Comparison of ENCODE assay signal across 8 cellular contexts in the genomic region with DNA sequence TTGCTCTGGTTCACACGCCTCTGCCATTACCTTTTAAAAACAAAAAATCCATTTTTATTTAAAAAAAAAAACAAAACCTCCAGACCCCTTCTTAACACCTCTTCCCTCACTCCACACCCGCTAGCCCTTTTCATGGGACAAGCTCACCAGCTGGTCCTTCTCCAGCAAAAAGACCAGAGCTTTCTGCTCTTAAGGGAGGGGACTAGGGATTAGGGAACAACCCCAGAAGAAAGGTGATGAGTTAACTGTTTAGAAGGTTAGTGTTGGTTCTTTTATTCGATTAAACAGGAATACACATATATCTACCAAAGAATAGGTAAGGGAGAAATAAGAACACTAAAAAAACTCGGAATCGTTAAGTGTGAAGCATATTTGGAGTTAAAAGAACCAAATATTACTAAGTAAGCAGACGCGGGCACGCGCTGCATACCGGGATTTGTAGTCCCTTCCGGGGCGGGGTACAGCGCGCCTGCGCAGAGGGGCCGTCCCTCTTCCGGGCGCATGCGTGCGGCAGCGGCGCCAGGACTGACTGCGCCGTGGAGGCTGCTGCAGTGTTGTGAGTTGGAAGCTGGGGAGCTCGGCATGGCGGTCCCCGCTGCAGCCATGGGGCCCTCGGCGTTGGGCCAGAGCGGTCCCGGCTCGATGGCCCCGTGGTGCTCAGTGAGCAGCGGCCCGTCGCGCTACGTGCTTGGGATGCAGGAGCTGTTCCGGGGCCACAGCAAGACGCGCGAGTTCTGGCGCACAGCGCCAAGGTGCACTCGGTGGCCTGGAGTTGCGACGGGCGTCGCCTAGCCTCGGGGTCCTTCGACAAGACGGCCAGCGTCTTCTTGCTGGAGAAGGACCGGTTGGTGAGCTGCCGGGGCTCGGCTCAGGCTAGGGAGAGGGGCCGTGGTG.
DNase-seq lines count a peak whose midpoint lies in the region; ATAC-seq and TF ChIP-seq lines count a peak whose summit lies in the region.
"Not testable (repeated sequence)": the region's sequence is repeated elsewhere in the genome, so short reads cannot be mapped to it uniquely, and the experiment has no call there.

No MANE protein-coding gene starts in this region.

- not testable (repeated sequence) for H4K91ac ChIP-seq in IMR-90 (ENCODE audit: insufficient read depth, low read depth, low read length)

- not testable (repeated sequence) for TF ChIP-seq RAD21 in IMR-90 (IDR thresholded peaks at IDR 0.05; ENCODE audit: low read length)

- not testable (repeated sequence) for H2AFZ ChIP-seq in IMR-90 (replicated peaks; ENCODE audit: low read length, poor library complexity)

- not testable (repeated sequence) for H3K9me3 ChIP-seq in ES-I3 (ENCODE audit: control insufficient read depth, insufficient read depth, low read length); IMR-90 (ENCODE audit: control insufficient read depth, insufficient read depth, low read length); esophagus squamous epithelium

- H4K8ac ChIP-seq in IMR-90 (ENCODE audit: low read depth in 2 of 2, low read length in 2 of 2), result peak overlapping the region in 1 of 2 experiments; percentile 68; a peak in 1 of 4 replicates

- not testable (repeated sequence) for H3K4ac ChIP-seq in IMR-90 (ENCODE audit: low read depth, low read length)

- not testable (repeated sequence) for H4K20me1 ChIP-seq in IMR-90 (ENCODE audit: insufficient read depth, low read length)

- intact Hi-C loops in IMR-90 (cut with micrococcal nuclease); activated CD8-positive, alpha-beta T cell treated with anti-CD3 and anti-CD28 coated beads for 36 hours (cut with micrococcal nuclease); esophagus squamous epithelium (cut with DNase I): not testable (repeated sequence)

- H3K36me3 Mint-ChIP-seq in activated CD8-positive, alpha-beta T cell treated with anti-CD3 and anti-CD28 coated beads for 36 hours (ENCODE audit: low read depth); memory B cell: not testable (repeated sequence)

- not testable (repeated sequence) for H3K27me3 Mint-ChIP-seq in activated CD8-positive, alpha-beta T cell treated with anti-CD3 and anti-CD28 coated beads for 36 hours; memory B cell

- not testable (repeated sequence) for H3K27ac ChIP-seq in IMR-90 (ENCODE audit: insufficient read depth, low read length)
- peak overlapping the region in 1 of 4 donors; percentile 44 for H3K27ac ChIP-seq in esophagus squamous epithelium

- H2BK120ac ChIP-seq in IMR-90 (ENCODE audit: low read depth, low read length), result not testable (repeated sequence)

- peak; percentile 87 for ATAC-seq in GM19455 (IDR thresholded peaks at IDR 0.05; ENCODE audit: unreplicated experiment)
- peak; percentile 88 for ATAC-seq in HG02938 (IDR thresholded peaks at IDR 0.05; ENCODE audit: unreplicated experiment)
- ATAC-seq in IMR-90 (ENCODE audit: low read depth), result peak; percentile 94
- ATAC-seq in activated CD8-positive, alpha-beta T cell treated with anti-CD3 and anti-CD28 coated beads for 36 hours, result peak; percentile 89
- ATAC-seq in memory B cell (ENCODE audit: low read depth), result peak; percentile 81

- not testable (repeated sequence) for TF ChIP-seq POLR2A in IMR-90 (IDR thresholded peaks at IDR 0.05; ENCODE audit: low read depth, low read length); esophagus squamous epithelium (IDR thresholded peaks at IDR 0.05)

- H3K9me3 Mint-ChIP-seq in activated CD8-positive, alpha-beta T cell treated with anti-CD3 and anti-CD28 coated beads for 36 hours; memory B cell: not testable (repeated sequence)

- in situ Hi-C loops in IMR-90 (cut with MboI; ENCODE audit: low sequenced_read_pairs), result not testable (repeated sequence)

- H3K23ac ChIP-seq in IMR-90 (ENCODE audit: low read depth, low read length), result not testable (repeated sequence)

- not testable (repeated sequence) for DNase-seq in IMR-90; esophagus squamous epithelium (lab: John Stamatoyannopoulos, UW)
- peak; percentile 41 for DNase-seq in activated CD8-positive, alpha-beta T cell treated with anti-CD3 and anti-CD28 coated beads for 36 hours
- peak in 1 of 2 donors; percentile 26 for DNase-seq in memory B cell (ENCODE audit: low spot score in 2 of 2)
- DNase-seq in superior temporal gyrus (ENCODE audit: extremely low spot score), result peak; percentile 2

- peak overlapping the region; percentile 77 for H3K4me3 Mint-ChIP-seq in activated CD8-positive, alpha-beta T cell treated with anti-CD3 and anti-CD28 coated beads for 36 hours
- not testable (repeated sequence) for H3K4me3 Mint-ChIP-seq in memory B cell

- H3K4me3 ChIP-seq in IMR-90 (ENCODE audit: insufficient read depth, low read depth, low read length), result peak overlapping the region; percentile 64
- H3K4me3 ChIP-seq in esophagus squamous epithelium, result peak overlapping the region in 3 of 4 donors; percentile 21 to 61 (median 50)

- H2AK5ac ChIP-seq in IMR-90 (ENCODE audit: low read depth, low read length), result not testable (repeated sequence)

- not testable (repeated sequence) for H2BK15ac ChIP-seq in IMR-90 (ENCODE audit: low read depth, low read length)

- H4K5ac ChIP-seq in IMR-90 (ENCODE audit: low read depth, low read length), result peak overlapping the region; percentile 78; the same call in 1 of the 2 replicates

- H3K27me3 ChIP-seq in IMR-90 (ENCODE audit: control insufficient read depth, insufficient read depth, low read length); esophagus squamous epithelium: not testable (repeated sequence)

- H3K27ac Mint-ChIP-seq in activated CD8-positive, alpha-beta T cell treated with anti-CD3 and anti-CD28 coated beads for 36 hours, result peak overlapping the region; percentile 42
- H3K27ac Mint-ChIP-seq in memory B cell, result not testable (repeated sequence)

- not testable (repeated sequence) for H3K4me1 ChIP-seq in ES-I3 (ENCODE audit: insufficient read depth, low read length); IMR-90 (ENCODE audit: control insufficient read depth, insufficient read depth, low read length); esophagus squamous epithelium

- not testable (repeated sequence) for H3K18ac ChIP-seq in IMR-90 (ENCODE audit: low read depth, low read length)

- peak overlapping the region; percentile 72 for H3K4me2 ChIP-seq in IMR-90 (ENCODE audit: low read depth, low read length)

- H3K4me1 Mint-ChIP-seq in activated CD8-positive, alpha-beta T cell treated with anti-CD3 and anti-CD28 coated beads for 36 hours (ENCODE audit: low read depth); memory B cell: not testable (repeated sequence)

- H3K9me1 ChIP-seq in IMR-90 (ENCODE audit: insufficient read depth, low read length), result not testable (repeated sequence)

- not testable (repeated sequence) for H2AK9ac ChIP-seq in IMR-90 (replicated peaks; ENCODE audit: low read depth, low read length, poor library complexity)

- BruUV-seq in IMR-90 (replicated peaks; lab: Mats Ljungman, UMichigan), result not testable (repeated sequence)

- TF ChIP-seq CTCF in IMR-90 (conservative IDR thresholded peaks at IDR 0.05; ENCODE audit: low read depth, low read length); activated CD8-positive, alpha-beta T cell treated with anti-CD3 and anti-CD28 coated beads for 36 hours (IDR thresholded peaks at IDR 0.05); esophagus squamous epithelium (IDR thresholded peaks at IDR 0.05): not testable (repeated sequence)

- dilution Hi-C loops in IMR-90 (cut with HindIII; ENCODE audit: low sequenced_read_pairs, unreplicated experiment), result not testable (repeated sequence)

- POLR2A ChIA-PET in IMR-90 (lab: Charles Lee; ENCODE audit: unreplicated experiment); activated CD8-positive, alpha-beta T cell treated with anti-CD3 and anti-CD28 coated beads for 36 hours (lab: Charles Lee): not testable (repeated sequence)

- H3K14ac ChIP-seq in IMR-90 (replicated peaks; ENCODE audit: low read depth, low read length), result not testable (repeated sequence)

- not testable (repeated sequence) for H3K36me3 ChIP-seq in ES-I3 (ENCODE audit: insufficient read depth, low read length); IMR-90 (ENCODE audit: control insufficient read depth, insufficient read depth, low read length); esophagus squamous epithelium

- H3K79me1 ChIP-seq in IMR-90 (ENCODE audit: low read depth in 1 of 2, low read length in 2 of 2), result not testable (repeated sequence)

- peak overlapping the region; percentile 30; the same call in 1 of the 2 replicates for H3K9ac ChIP-seq in ES-I3 (ENCODE audit: low read depth, low read length)
- H3K9ac ChIP-seq in IMR-90 (ENCODE audit: low read depth, low read length), result not testable (repeated sequence)

- H2BK20ac ChIP-seq in IMR-90 (ENCODE audit: low read depth, low read length), result not testable (repeated sequence)

- CTCF ChIA-PET in IMR-90 (lab: Yijun Ruan, JAX); activated CD8-positive, alpha-beta T cell treated with anti-CD3 and anti-CD28 coated beads for 36 hours (lab: Charles Lee): not testable (repeated sequence)

- WGBS in IMR-90 (ENCODE audit: extremely low coverage in 2 of 2, insufficient read length in 1 of 2), 2 experiments, result no CpG with 5 or more reads among the region's 57 CpGs
- no CpG with 5 or more reads among the region's 57 CpGs for WGBS in esophagus squamous epithelium, 2 donors

- H3K56ac ChIP-seq in IMR-90 (ENCODE audit: extremely low read depth, insufficient read depth, low read length), result not testable (repeated sequence)

- H2BK5ac ChIP-seq in IMR-90 (ENCODE audit: low read depth, low read length, poor library complexity, severe bottlenecking), result not testable (repeated sequence)
